1 cellular context compared by ENCODE assay signal in the genomic region with DNA sequence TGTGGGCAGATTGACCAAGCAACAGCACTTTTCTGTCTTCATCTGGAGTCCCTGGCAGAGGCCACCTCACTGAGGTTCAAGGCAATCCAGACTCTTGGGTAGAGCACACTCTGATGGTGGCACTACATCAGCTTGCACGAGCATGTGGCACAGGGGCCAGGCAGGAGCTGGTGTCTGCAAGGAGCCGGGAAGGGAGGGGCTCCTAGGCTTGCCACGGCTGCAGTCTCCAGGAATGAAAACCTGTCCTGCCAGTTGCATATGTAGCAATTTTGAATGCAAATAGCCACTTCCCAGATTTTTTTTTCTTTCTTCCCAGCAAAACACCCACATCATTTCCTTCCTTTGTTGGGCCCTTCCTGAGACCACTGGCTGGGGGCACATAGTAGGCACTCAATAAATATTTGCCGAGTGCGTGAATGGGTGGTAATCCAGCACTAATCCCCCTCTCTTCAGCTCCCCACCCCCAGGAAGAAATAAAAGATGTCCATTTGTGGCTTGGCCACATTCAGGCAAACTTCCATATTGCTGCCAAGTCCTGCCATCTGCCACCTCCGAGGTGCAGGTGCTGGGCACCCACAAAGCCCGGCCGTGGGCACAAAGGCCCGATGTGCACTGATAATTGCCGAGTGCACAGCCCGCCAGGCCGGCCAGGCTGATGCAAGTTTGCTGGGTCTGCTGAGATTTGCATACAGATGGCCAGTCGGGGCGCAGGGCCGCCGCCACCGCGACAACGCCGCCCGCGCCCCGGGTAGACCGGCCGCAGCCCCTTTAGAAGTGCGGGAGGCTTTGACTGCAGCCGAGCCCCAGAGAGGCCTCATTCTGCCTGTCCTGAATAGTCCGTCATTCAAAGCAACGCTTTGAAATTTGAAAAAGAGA.
TF ChIP-seq lines count a peak whose summit lies in the region.

No MANE protein-coding gene starts in this region.

TF ChIP-seq in WTC11, 78 proteins besides CTCF, POLR2A, EP300 and RAD21 (continued from another document):
- TF ChIP-seq NR3C1 (CRISPR knock-in tag; conservative IDR thresholded peaks at IDR 0.05; ENCODE audit: low read depth) (no peak), ZNF416 (CRISPR knock-in tag; IDR thresholded peaks at IDR 0.05) (no peak), TEAD1 (CRISPR knock-in tag; IDR thresholded peaks at IDR 0.05) (peak; percentile 75)
- TF ChIP-seq, protein P1, sequence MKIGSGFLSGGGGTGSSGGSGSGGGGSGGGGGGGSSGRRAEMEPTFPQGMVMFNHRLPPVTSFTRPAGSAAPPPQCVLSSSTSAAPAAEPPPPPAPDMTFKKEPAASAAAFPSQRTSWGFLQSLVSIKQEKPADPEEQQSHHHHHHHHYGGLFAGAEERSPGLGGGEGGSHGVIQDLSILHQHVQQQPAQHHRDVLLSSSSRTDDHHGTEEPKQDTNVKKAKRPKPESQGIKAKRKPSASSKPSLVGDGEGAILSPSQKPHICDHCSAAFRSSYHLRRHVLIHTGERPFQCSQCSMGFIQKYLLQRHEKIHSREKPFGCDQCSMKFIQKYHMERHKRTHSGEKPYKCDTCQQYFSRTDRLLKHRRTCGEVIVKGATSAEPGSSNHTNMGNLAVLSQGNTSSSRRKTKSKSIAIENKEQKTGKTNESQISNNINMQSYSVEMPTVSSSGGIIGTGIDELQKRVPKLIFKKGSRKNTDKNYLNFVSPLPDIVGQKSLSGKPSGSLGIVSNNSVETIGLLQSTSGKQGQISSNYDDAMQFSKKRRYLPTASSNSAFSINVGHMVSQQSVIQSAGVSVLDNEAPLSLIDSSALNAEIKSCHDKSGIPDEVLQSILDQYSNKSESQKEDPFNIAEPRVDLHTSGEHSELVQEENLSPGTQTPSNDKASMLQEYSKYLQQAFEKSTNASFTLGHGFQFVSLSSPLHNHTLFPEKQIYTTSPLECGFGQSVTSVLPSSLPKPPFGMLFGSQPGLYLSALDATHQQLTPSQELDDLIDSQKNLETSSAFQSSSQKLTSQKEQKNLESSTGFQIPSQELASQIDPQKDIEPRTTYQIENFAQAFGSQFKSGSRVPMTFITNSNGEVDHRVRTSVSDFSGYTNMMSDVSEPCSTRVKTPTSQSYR (CRISPR knock-in tag; IDR thresholded peaks at IDR 0.05), result no peak
- TF ChIP-seq, protein P2, sequence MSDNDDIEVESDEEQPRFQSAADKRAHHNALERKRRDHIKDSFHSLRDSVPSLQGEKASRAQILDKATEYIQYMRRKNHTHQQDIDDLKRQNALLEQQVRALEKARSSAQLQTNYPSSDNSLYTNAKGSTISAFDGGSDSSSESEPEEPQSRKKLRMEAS (CRISPR knock-in tag; IDR thresholded peaks at IDR 0.05), result peak; percentile 75
